Comparison of ENCODE assay signal across 1 cellular context in the genomic region with DNA sequence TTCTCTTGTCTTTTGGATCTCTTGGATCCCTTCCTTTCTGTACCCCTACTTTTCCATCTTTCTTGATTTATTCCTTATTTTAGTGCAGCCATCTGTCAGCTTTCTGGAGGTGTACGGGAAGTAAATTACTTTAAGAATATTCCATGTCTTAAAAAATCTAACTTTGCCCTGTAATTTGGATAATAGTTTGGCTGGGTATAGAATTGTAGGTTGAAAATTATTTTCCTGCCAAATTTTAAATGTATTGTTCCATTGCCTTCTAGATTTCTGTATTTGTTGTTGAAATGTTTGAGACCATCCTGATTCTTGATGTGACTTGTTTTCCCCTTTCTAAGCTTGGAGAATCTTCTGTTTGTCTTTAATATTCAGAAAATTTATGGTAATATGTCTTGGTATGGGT.
TF ChIP-seq lines count a peak whose summit lies in the region.

No MANE protein-coding gene starts in this region.

TF ChIP-seq in HEK293, 187 proteins besides CTCF, POLR2A, EP300 and RAD21:
- TF ChIP-seq, protein P1, sequence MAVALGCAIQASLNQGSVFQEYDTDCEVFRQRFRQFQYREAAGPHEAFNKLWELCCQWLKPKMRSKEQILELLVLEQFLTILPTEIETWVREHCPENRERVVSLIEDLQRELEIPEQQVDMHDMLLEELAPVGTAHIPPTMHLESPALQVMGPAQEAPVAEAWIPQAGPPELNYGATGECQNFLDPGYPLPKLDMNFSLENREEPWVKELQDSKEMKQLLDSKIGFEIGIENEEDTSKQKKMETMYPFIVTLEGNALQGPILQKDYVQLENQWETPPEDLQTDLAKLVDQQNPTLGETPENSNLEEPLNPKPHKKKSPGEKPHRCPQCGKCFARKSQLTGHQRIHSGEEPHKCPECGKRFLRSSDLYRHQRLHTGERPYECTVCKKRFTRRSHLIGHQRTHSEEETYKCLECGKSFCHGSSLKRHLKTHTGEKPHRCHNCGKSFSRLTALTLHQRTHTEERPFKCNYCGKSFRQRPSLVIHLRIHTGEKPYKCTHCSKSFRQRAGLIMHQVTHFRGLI (tag by site-specific recombination; IDR thresholded peaks at IDR 0.05) = no peak
- TF ChIP-seq SETDB1 (IDR thresholded peaks at IDR 0.05; ENCODE audit: insufficient read length, low read length) = peak; percentile 19
